ENCODE assay signal across 8 cellular contexts in genomic region chrX:7088968-7089615, GRCh38. TPM values are rescaled to one million over a fixed set of nuclear protein-coding genes. Genes with fewer than 3 reads are reported as not detected.
DNase-seq lines count a peak whose midpoint lies in the region; ATAC-seq and TF ChIP-seq lines count a peak whose summit lies in the region.

No MANE protein-coding gene starts in this region.

- WGBS in heart right ventricle, 2 donors: 78 to 87% methylated on average over 8 of the region's 8 CpGs

- H2AFZ ChIP-seq in osteoblast (ENCODE audit: low read length): no peak overlapping the region

- peaks cover 9% of the 10 kb centered on the region for H3K4me1 ChIP-seq in osteoblast (ENCODE audit: insufficient read depth, low read length)
- peaks cover 0 to 27% (median 0%) of the 10 kb centered on the region in 9 donors for H3K4me1 ChIP-seq in heart right ventricle

- no peak overlapping the region for H3K4me2 ChIP-seq in osteoblast (ENCODE audit: insufficient read depth, low read length)

- H3K27me3 ChIP-seq in osteoblast (ENCODE audit: insufficient read depth, low read length) (no peaks in the 10 kb centered on the region), heart right ventricle (no peaks in the 10 kb centered on the region)

- peak; percentile 52 for ATAC-seq in GM18502 (IDR thresholded peaks at IDR 0.05; ENCODE audit: poor library complexity, unreplicated experiment)
- ATAC-seq in HG02623 (IDR thresholded peaks at IDR 0.05; ENCODE audit: unreplicated experiment): peak; percentile 45
- ATAC-seq in heart right ventricle: no peak

- H3K36me3 ChIP-seq in osteoblast (ENCODE audit: insufficient read depth, low read length): no peaks in the 10 kb centered on the region
- peaks cover 0 to 3% (median 0%) of the 10 kb centered on the region in 9 donors for H3K36me3 ChIP-seq in heart right ventricle

- DNase-seq in iPS-NIHi7 (ENCODE audit: extremely low spot score): peak; percentile 52
- no peak for DNase-seq in 8988T
- DNase-seq in osteoblast (ENCODE audit: insufficient read length, low spot score, missing footprints): no peak
- no peak for DNase-seq in superior temporal gyrus (ENCODE audit: extremely low spot score)
- no peak for DNase-seq in heart right ventricle

- intact Hi-C loops in heart right ventricle (cut with DNase I): no loop called here

- H3K27ac ChIP-seq in VCaP (no peak overlapping the region), osteoblast (ENCODE audit: low read depth, low read length) (no peak overlapping the region), heart right ventricle (no peak overlapping the region)

- peaks cover 63% of the 10 kb centered on the region for H4K20me1 ChIP-seq in osteoblast (ENCODE audit: insufficient read depth, low read length)

- H3K4me3 ChIP-seq in osteoblast (ENCODE audit: insufficient read depth, low read length): no peak overlapping the region
- no peak overlapping the region for H3K4me3 ChIP-seq in heart right ventricle

- H3K9me3 ChIP-seq in osteoblast (ENCODE audit: low read depth, low read length) (no peaks in the 10 kb centered on the region), heart right ventricle (no peaks in the 10 kb centered on the region)

- peaks cover 2% of the 10 kb centered on the region for H3K79me2 ChIP-seq in osteoblast (ENCODE audit: insufficient read depth, low read length)

- TF ChIP-seq CTCF in VCaP (conservative IDR thresholded peaks at IDR 0.05) (peak; percentile 25; the same call in 1 of the 2 replicates), osteoblast (IDR thresholded peaks at IDR 0.05; ENCODE audit: extremely low read depth, low read depth, low read length) (no peak), heart right ventricle (IDR thresholded peaks at IDR 0.05) (no peak)

RNA-seq across cellular contexts. Expression of gene STS, which starts 58.4 kb away (rescaled TPM):
- 10.9 and 15.0 TPM in 2 replicates for total RNA-seq in osteoblast
- 1 to 10 TPM; 4.5 to 7.9 (median 5.7) TPM for total RNA-seq in heart right ventricle
- polyA plus RNA-seq in heart right ventricle: 1 to 10 TPM; 1.2 to 2.5 TPM

RNA-seq across cellular contexts. Expression of gene PUDP, which starts 58.9 kb away (rescaled TPM):
- total RNA-seq in osteoblast: 6.5 and 9.4 TPM in 2 replicates
- total RNA-seq in heart right ventricle: 10 to 100 TPM; 17.1 to 27.0 (median 22.9) TPM
- 10 to 100 TPM in 1 of 2 donors, 1 to 10 TPM in 1; 9.1 to 15.3 TPM for polyA plus RNA-seq in heart right ventricle

Comparison
In these comparisons a context has a peak if more than half of its experiments do, and no peak if none do; other contexts are left out.
1. ATAC-seq: peak in GM18502 (single experiment) and HG02623 (single experiment); none in heart right ventricle (0 of 8).